1 cellular context compared by ENCODE assay signal in the genomic region with DNA sequence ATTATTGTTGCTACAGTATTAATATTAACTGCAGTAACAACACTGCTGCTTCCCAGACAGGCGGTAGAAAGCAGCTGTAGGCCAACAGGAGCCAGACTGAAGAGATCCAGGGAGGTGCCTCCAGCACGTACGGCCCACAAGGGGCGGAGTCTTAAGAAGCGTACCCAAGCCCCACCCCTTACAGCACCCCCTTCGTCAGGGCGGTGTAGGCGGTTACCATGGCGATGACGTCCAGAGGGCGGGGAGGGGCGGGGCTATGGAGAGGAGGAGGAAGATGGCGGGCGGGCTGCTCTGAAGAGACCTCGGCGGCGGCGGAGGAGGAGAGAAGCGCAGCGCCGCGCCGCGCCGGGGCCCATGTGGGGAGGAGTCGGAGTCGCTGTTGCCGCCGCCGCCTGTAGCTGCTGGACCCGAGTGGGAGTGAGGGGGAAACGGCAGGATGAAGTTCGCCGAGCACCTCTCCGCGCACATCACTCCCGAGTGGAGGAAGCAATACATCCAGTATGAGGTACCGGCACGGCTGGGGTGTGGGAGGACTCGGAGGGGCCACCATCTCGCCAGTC.
TF ChIP-seq lines count a peak whose summit lies in the region.

TSS of gene XPR1 (plus strand) at position 257 of the 560 bp plus-strand sequence. CDS start at position 437, 180 bp downstream.

TF ChIP-seq in HepG2, 621 proteins besides CTCF, POLR2A, EP300 and RAD21 (continued from another document and continues in another):
- TF ChIP-seq, protein P1, sequence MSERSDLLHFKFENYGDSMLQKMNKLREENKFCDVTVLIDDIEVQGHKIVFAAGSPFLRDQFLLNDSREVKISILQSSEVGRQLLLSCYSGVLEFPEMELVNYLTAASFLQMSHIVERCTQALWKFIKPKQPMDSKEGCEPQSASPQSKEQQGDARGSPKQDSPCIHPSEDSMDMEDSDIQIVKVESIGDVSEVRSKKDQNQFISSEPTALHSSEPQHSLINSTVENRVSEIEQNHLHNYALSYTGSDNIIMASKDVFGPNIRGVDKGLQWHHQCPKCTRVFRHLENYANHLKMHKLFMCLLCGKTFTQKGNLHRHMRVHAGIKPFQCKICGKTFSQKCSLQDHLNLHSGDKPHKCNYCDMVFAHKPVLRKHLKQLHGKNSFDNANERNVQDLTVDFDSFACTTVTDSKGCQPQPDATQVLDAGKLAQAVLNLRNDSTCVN (CRISPR knock-in tag; IDR thresholded peaks at IDR 0.05; ENCODE audit: borderline replicate concordance): 0 out of 2 replicates have a peak, but pooled peaks have one; percentile 44
- no peak; the same call in 1 of the 2 replicates for TF ChIP-seq RXRB (CRISPR knock-in tag; IDR thresholded peaks at IDR 0.05; ENCODE audit: borderline replicate concordance)
- TF ChIP-seq ZNF615 (CRISPR knock-in tag; IDR thresholded peaks at IDR 0.05; ENCODE audit: borderline replicate concordance): no peak
- TF ChIP-seq, protein P2, sequence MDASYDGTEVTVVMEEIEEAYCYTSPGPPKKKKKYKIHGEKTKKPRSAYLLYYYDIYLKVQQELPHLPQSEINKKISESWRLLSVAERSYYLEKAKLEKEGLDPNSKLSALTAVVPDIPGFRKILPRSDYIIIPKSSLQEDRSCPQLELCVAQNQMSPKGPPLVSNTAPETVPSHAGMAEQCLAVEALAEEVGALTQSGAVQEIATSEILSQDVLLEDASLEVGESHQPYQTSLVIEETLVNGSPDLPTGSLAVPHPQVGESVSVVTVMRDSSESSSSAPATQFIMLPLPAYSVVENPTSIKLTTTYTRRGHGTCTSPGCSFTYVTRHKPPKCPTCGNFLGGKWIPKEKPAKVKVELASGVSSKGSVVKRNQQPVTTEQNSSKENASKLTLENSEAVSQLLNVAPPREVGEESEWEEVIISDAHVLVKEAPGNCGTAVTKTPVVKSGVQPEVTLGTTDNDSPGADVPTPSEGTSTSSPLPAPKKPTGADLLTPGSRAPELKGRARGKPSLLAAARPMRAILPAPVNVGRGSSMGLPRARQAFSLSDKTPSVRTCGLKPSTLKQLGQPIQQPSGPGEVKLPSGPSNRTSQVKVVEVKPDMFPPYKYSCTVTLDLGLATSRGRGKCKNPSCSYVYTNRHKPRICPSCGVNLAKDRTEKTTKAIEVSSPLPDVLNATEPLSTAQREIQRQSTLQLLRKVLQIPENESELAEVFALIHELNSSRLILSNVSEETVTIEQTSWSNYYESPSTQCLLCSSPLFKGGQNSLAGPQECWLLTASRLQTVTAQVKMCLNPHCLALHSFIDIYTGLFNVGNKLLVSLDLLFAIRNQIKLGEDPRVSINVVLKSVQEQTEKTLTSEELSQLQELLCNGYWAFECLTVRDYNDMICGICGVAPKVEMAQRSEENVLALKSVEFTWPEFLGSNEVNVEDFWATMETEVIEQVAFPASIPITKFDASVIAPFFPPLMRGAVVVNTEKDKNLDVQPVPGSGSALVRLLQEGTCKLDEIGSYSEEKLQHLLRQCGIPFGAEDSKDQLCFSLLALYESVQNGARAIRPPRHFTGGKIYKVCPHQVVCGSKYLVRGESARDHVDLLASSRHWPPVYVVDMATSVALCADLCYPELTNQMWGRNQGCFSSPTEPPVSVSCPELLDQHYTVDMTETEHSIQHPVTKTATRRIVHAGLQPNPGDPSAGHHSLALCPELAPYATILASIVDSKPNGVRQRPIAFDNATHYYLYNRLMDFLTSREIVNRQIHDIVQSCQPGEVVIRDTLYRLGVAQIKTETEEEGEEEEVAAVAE (CRISPR knock-in tag; IDR thresholded peaks at IDR 0.05; ENCODE audit: borderline replicate concordance): 0 out of 2 replicates have a peak, but pooled peaks have one; percentile 37
- TF ChIP-seq ZNF83 (CRISPR knock-in tag; IDR thresholded peaks at IDR 0.05; ENCODE audit: borderline replicate concordance): no peak
- no peak for TF ChIP-seq YEATS2 (CRISPR knock-in tag; IDR thresholded peaks at IDR 0.05; ENCODE audit: borderline replicate concordance)
- no peak for TF ChIP-seq SNAPC5 (CRISPR knock-in tag; IDR thresholded peaks at IDR 0.05; ENCODE audit: borderline replicate concordance)
- no peak for TF ChIP-seq ZNF772 (CRISPR knock-in tag; IDR thresholded peaks at IDR 0.05)
- TF ChIP-seq, protein P3, sequence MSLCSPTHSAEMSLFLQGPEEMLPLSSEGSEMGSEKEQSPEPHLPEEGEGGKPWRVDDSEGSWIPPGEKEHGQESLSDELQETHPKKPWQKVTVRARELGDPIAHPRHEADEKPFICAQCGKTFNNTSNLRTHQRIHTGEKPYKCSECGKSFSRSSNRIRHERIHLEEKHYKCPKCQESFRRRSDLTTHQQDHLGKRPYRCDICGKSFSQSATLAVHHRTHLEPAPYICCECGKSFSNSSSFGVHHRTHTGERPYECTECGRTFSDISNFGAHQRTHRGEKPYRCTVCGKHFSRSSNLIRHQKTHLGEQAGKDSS (CRISPR knock-in tag; IDR thresholded peaks at IDR 0.05; ENCODE audit: borderline replicate concordance, low read depth): peak; percentile 61; the same call in 1 of the 2 replicates
- no peak for TF ChIP-seq NR0B2 (CRISPR knock-in tag; IDR thresholded peaks at IDR 0.05)
- no peak for TF ChIP-seq ZNF337 (CRISPR knock-in tag; IDR thresholded peaks at IDR 0.05; ENCODE audit: borderline replicate concordance, low read depth)
- TF ChIP-seq RNF219 (CRISPR knock-in tag; IDR thresholded peaks at IDR 0.05): no peak
- no peak for TF ChIP-seq FOXK2 (IDR thresholded peaks at IDR 0.05)
- no peak for TF ChIP-seq MBNL3 (CRISPR knock-in tag; conservative IDR thresholded peaks at IDR 0.05)
- TF ChIP-seq HNF1A (IDR thresholded peaks at IDR 0.05; ENCODE audit: low read depth): no peak
- no peak; the same call in 1 of the 2 replicates for TF ChIP-seq HNF1A (CRISPR knock-in tag; IDR thresholded peaks at IDR 0.05; ENCODE audit: borderline replicate concordance)
- TF ChIP-seq MAFG (CRISPR knock-in tag; IDR thresholded peaks at IDR 0.05): no peak
- peak; percentile 68 for TF ChIP-seq SALL1 (CRISPR knock-in tag; IDR thresholded peaks at IDR 0.05)
- TF ChIP-seq SCMH1 (CRISPR knock-in tag; IDR thresholded peaks at IDR 0.05; ENCODE audit: borderline replicate concordance): no peak
- TF ChIP-seq NFRKB (IDR thresholded peaks at IDR 0.05): no peak
- TF ChIP-seq, protein P4, sequence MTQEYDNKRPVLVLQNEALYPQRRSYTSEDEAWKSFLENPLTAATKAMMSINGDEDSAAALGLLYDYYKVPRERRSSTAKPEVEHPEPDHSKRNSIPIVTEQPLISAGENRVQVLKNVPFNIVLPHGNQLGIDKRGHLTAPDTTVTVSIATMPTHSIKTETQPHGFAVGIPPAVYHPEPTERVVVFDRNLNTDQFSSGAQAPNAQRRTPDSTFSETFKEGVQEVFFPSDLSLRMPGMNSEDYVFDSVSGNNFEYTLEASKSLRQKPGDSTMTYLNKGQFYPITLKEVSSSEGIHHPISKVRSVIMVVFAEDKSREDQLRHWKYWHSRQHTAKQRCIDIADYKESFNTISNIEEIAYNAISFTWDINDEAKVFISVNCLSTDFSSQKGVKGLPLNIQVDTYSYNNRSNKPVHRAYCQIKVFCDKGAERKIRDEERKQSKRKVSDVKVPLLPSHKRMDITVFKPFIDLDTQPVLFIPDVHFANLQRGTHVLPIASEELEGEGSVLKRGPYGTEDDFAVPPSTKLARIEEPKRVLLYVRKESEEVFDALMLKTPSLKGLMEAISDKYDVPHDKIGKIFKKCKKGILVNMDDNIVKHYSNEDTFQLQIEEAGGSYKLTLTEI (CRISPR knock-in tag; conservative IDR thresholded peaks at IDR 0.05): no peak
- TF ChIP-seq MTF1 (CRISPR knock-in tag; IDR thresholded peaks at IDR 0.05): no peak
- no peak for TF ChIP-seq SSRP1 (CRISPR knock-in tag; IDR thresholded peaks at IDR 0.05)
- 0 out of 2 replicates have a peak, but pooled peaks have one; percentile 41 for TF ChIP-seq MIER3 (CRISPR knock-in tag; IDR thresholded peaks at IDR 0.05; ENCODE audit: borderline replicate concordance)
- no peak for TF ChIP-seq AGO2 (optimal IDR thresholded peaks at IDR 0.05; ENCODE audit: low read depth, low read length)
- TF ChIP-seq HNF4G (IDR thresholded peaks at IDR 0.05; ENCODE audit: borderline replicate concordance, low read depth, low read length): no peak
- no peak for TF ChIP-seq HNF4G (CRISPR knock-in tag; IDR thresholded peaks at IDR 0.05; ENCODE audit: borderline replicate concordance, low read depth)
- TF ChIP-seq ZNF775 (CRISPR knock-in tag; IDR thresholded peaks at IDR 0.05; ENCODE audit: borderline replicate concordance): no peak
- no peak for TF ChIP-seq ZNF496 (CRISPR knock-in tag; IDR thresholded peaks at IDR 0.05; ENCODE audit: insufficient replicate concordance)
- TF ChIP-seq, protein P5, sequence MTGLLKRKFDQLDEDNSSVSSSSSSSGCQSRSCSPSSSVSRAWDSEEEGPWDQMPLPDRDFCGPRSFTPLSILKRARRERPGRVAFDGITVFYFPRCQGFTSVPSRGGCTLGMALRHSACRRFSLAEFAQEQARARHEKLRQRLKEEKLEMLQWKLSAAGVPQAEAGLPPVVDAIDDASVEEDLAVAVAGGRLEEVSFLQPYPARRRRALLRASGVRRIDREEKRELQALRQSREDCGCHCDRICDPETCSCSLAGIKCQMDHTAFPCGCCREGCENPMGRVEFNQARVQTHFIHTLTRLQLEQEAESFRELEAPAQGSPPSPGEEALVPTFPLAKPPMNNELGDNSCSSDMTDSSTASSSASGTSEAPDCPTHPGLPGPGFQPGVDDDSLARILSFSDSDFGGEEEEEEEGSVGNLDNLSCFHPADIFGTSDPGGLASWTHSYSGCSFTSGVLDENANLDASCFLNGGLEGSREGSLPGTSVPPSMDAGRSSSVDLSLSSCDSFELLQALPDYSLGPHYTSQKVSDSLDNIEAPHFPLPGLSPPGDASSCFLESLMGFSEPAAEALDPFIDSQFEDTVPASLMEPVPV (CRISPR knock-in tag; IDR thresholded peaks at IDR 0.05): no peak
- TF ChIP-seq STAT6 (CRISPR knock-in tag; IDR thresholded peaks at IDR 0.05; ENCODE audit: borderline replicate concordance): no peak
- no peak for TF ChIP-seq ZBTB7A (CRISPR knock-in tag; IDR thresholded peaks at IDR 0.05)
- TF ChIP-seq ZNF607 (CRISPR knock-in tag; IDR thresholded peaks at IDR 0.05; ENCODE audit: borderline replicate concordance): peak; percentile 48; the same call in 1 of the 2 replicates
- no peak for TF ChIP-seq ZNF510 (CRISPR knock-in tag; IDR thresholded peaks at IDR 0.05; ENCODE audit: low read depth)
- TF ChIP-seq GFI1 (CRISPR knock-in tag; IDR thresholded peaks at IDR 0.05; ENCODE audit: borderline replicate concordance): no peak
- TF ChIP-seq HOXA3 (CRISPR knock-in tag; IDR thresholded peaks at IDR 0.05): peak; percentile 60; the same call in 1 of the 2 replicates
